9 cellular contexts compared by ENCODE assay signal in genomic region chr20:62387993-62388635, GRCh38. TPM values are rescaled to one million over a fixed set of nuclear protein-coding genes. Genes with fewer than 3 reads are reported as not detected.
A peak's percentile ranks its signal among the peaks of the same experiment; 100 is the strongest.
DNase-seq lines count a peak whose midpoint lies in the region; ATAC-seq, FAIRE-seq and TF ChIP-seq lines count a peak whose summit lies in the region.
"Had no signal": no experiment of that assay in that cellular context is flagged by ENCODE, and none has a peak within 500 bp of the region (broad histone marks: within the 10 kb centered on the region; RNA-seq: fewer than 3 reads in every experiment).

No MANE protein-coding gene starts in this region.

- peak overlapping the region; percentile 99 for H3K4me3 ChIP-seq in GM06990 (replicated peaks; ENCODE audit: low read depth, low read length)
- peak overlapping the region; percentile 96 for H3K4me3 ChIP-seq in RWPE2 (ENCODE audit: severe bottlenecking)
- peak overlapping the region; percentile 98 for H3K4me3 ChIP-seq in epithelial cell of esophagus (ENCODE audit: low read length)
- H3K4me3 ChIP-seq in parathyroid adenoma (ENCODE audit: low read depth, low read length): peak overlapping the region; percentile 85

- FAIRE-seq in H54 (lab: Jason Lieb, UNC): no peak

- no peak overlapping the region for H3K9ac ChIP-seq in parathyroid adenoma

- TF ChIP-seq POLR2A in H54 (IDR thresholded peaks at IDR 0.05; ENCODE audit: low read depth, low read length): no peak

- H3K9me3 ChIP-seq in RWPE2 (ENCODE audit: severe bottlenecking): no peaks in the 10 kb centered on the region
- H3K9me3 ChIP-seq in parathyroid adenoma (ENCODE audit: control insufficient read depth, low read length): no peaks in the 10 kb centered on the region

- no peak for TF ChIP-seq CTCF in GM06990 (IDR thresholded peaks at IDR 0.05; ENCODE audit: insufficient read depth, low read length, poor library complexity, severe bottlenecking)
- no peak for TF ChIP-seq CTCF in RWPE2 (IDR thresholded peaks at IDR 0.05; ENCODE audit: poor library complexity, severe bottlenecking)
- TF ChIP-seq CTCF in epithelial cell of esophagus (IDR thresholded peaks at IDR 0.05; ENCODE audit: insufficient read depth, low read depth, low read length, missing control alignments): no peak
- no peak for TF ChIP-seq CTCF in parathyroid adenoma (IDR thresholded peaks at IDR 0.05)

- no peak overlapping the region for H2AFZ ChIP-seq in parathyroid adenoma

- H3K79me2 ChIP-seq in parathyroid adenoma: peaks cover 14% of the 10 kb centered on the region

- no peaks in the 10 kb centered on the region for H3K27me3 ChIP-seq in GM06990 (replicated peaks; ENCODE audit: control insufficient read depth, insufficient read depth, low read length)
- H3K27me3 ChIP-seq in RWPE2 (ENCODE audit: insufficient read depth, poor library complexity, severe bottlenecking): no peaks in the 10 kb centered on the region
- H3K27me3 ChIP-seq in parathyroid adenoma (ENCODE audit: control insufficient read depth, insufficient read depth, low read length): no peaks in the 10 kb centered on the region

- H3K4me1 ChIP-seq in RWPE2 (ENCODE audit: insufficient read depth, poor library complexity, severe bottlenecking): peaks cover 14% of the 10 kb centered on the region
- peaks cover 13% of the 10 kb centered on the region for H3K4me1 ChIP-seq in parathyroid adenoma

- H3K4me2 ChIP-seq in parathyroid adenoma (ENCODE audit: low read length): peak overlapping the region; percentile 79

- ATAC-seq in RWPE2 (ENCODE audit: low read depth): no peak
- ATAC-seq: sciatic nerve had no signal

- H3K27ac ChIP-seq in RWPE2 (ENCODE audit: poor library complexity, severe bottlenecking): peak overlapping the region; percentile 84
- no peak overlapping the region for H3K27ac ChIP-seq in parathyroid adenoma

- peaks cover 26% of the 10 kb centered on the region for H3K36me3 ChIP-seq in GM06990 (ENCODE audit: control insufficient read depth, insufficient read depth, low read length)
- H3K36me3 ChIP-seq in RWPE2 (ENCODE audit: low read depth): peaks cover 50% of the 10 kb centered on the region
- no peaks in the 10 kb centered on the region for H3K36me3 ChIP-seq in parathyroid adenoma (ENCODE audit: control insufficient read depth, insufficient read depth, low read length)

- no peak for DNase-seq in GM06990 (ENCODE audit: extremely low read depth, insufficient read length)
- peak; percentile 85 for DNase-seq in RWPE2 (ENCODE audit: low spot score)
- no peak for DNase-seq in epithelial cell of esophagus (ENCODE audit: low read depth)
- no peak for DNase-seq in H54 (ENCODE audit: insufficient read length, low spot score)
- DNase-seq in mucosa of gallbladder (ENCODE audit: low spot score): no peak
- no peak for DNase-seq in NCI-H510A (lab: John Stamatoyannopoulos, UW)
- DNase-seq in A172 (ENCODE audit: low spot score): no peak

RNA-seq across cellular contexts. Expression of gene RPS21, which starts 1.2 kb away (rescaled TPM):
- 968 TPM for total RNA-seq in mucosa of gallbladder
- total RNA-seq in A172 (2014; rRNA removed; shearing (Covaris generic)): 2,286 and 2,536 TPM in 2 replicates

RNA-seq across cellular contexts. Expression of gene CABLES2, which starts 19.0 kb away (rescaled TPM):
- total RNA-seq in mucosa of gallbladder: 5.2 TPM
- total RNA-seq in A172 (2014; rRNA removed; shearing (Covaris generic)): 10.4 and 12.9 TPM in 2 replicates

RNA-seq across cellular contexts. Expression of gene LAMA5, which starts 21.0 kb away (rescaled TPM):
- 298 TPM for total RNA-seq in mucosa of gallbladder
- 63.8 and 81.2 TPM in 2 replicates for total RNA-seq in A172 (2014; rRNA removed; shearing (Covaris generic))

RNA-seq across cellular contexts. Expression of gene RBBP8NL, which starts 39.2 kb away (rescaled TPM):
- 6.2 TPM for total RNA-seq in mucosa of gallbladder
- total RNA-seq in A172 (2014; rRNA removed; shearing (Covaris generic)): not detected in 2 replicates
- total RNA-seq: sciatic nerve had no signal
